ENCODE assay signal across 8 cellular contexts in genomic region chr9:34185778-34186551, GRCh38. TPM values are rescaled to one million over a fixed set of nuclear protein-coding genes. Genes with fewer than 3 reads are reported as not detected.
A peak's percentile ranks its signal among the peaks of the same experiment; 100 is the strongest.
DNase-seq lines count a peak whose midpoint lies in the region; TF ChIP-seq lines count a peak whose summit lies in the region.

No MANE protein-coding gene starts in this region.

- in situ Hi-C loops in G401 (cut with HindIII; ENCODE audit: low sequenced_read_pairs) = no loop called here

- peaks cover 0 to 6% (median 2%) of the 10 kb centered on the region in 3 donors for H3K27me3 Mint-ChIP-seq in immature natural killer cell (ENCODE audit: low read depth in 3 of 3)
- no peaks in the 10 kb centered on the region for H3K27me3 Mint-ChIP-seq in stimulated activated naive CD8-positive, alpha-beta T cell treated with anti-CD3 and anti-CD28 coated beads, Interleukin-15, Interleukin-2, amounts not matched to agents 100 ng/mL and 50 ng/mL, for 24 hours
- no peaks in the 10 kb centered on the region for H3K27me3 Mint-ChIP-seq in activated CD4-positive, alpha-beta T cell treated with anti-CD3 and anti-CD28 coated beads, Interleukin-2, amount 10 ng/mL, durations not matched to agents 7 days and 5 days

- H3K27ac Mint-ChIP-seq in immature natural killer cell = peak overlapping the region; percentile 46 to 72 (median 64)
- peak overlapping the region; percentile 63 for H3K27ac Mint-ChIP-seq in stimulated activated naive CD8-positive, alpha-beta T cell treated with anti-CD3 and anti-CD28 coated beads, Interleukin-15, Interleukin-2, amounts not matched to agents 100 ng/mL and 50 ng/mL, for 24 hours
- H3K27ac Mint-ChIP-seq in activated CD4-positive, alpha-beta T cell treated with anti-CD3 and anti-CD28 coated beads, Interleukin-2, amount 10 ng/mL, durations not matched to agents 7 days and 5 days = no peak overlapping the region

- no peaks in the 10 kb centered on the region for H3K9me3 Mint-ChIP-seq in immature natural killer cell
- H3K9me3 Mint-ChIP-seq in stimulated activated naive CD8-positive, alpha-beta T cell treated with anti-CD3 and anti-CD28 coated beads, Interleukin-15, Interleukin-2, amounts not matched to agents 100 ng/mL and 50 ng/mL, for 24 hours = no peaks in the 10 kb centered on the region
- H3K9me3 Mint-ChIP-seq in activated CD4-positive, alpha-beta T cell treated with anti-CD3 and anti-CD28 coated beads, Interleukin-2, amount 10 ng/mL, durations not matched to agents 7 days and 5 days = no peaks in the 10 kb centered on the region

- H3K4me1 ChIP-seq in ascending aorta = peaks cover 3 to 27% of the 10 kb centered on the region in 2 donors

- peaks cover 11% of the 10 kb centered on the region in 2 donors for H3K36me3 ChIP-seq in ascending aorta

- no peaks in the 10 kb centered on the region for H3K9me3 ChIP-seq in ascending aorta

- peak overlapping the region; percentile 34 to 58 (median 48) for H3K4me3 Mint-ChIP-seq in immature natural killer cell
- no peak overlapping the region for H3K4me3 Mint-ChIP-seq in stimulated activated naive CD8-positive, alpha-beta T cell treated with anti-CD3 and anti-CD28 coated beads, Interleukin-15, Interleukin-2, amounts not matched to agents 100 ng/mL and 50 ng/mL, for 24 hours
- H3K4me3 Mint-ChIP-seq in activated CD4-positive, alpha-beta T cell treated with anti-CD3 and anti-CD28 coated beads, Interleukin-2, amount 10 ng/mL, durations not matched to agents 7 days and 5 days = no peak overlapping the region

- no peak for TF ChIP-seq CTCF in ascending aorta (IDR thresholded peaks at IDR 0.05)

- H3K36me3 Mint-ChIP-seq in immature natural killer cell = no peaks in the 10 kb centered on the region
- peaks cover 17% of the 10 kb centered on the region for H3K36me3 Mint-ChIP-seq in stimulated activated naive CD8-positive, alpha-beta T cell treated with anti-CD3 and anti-CD28 coated beads, Interleukin-15, Interleukin-2, amounts not matched to agents 100 ng/mL and 50 ng/mL, for 24 hours (ENCODE audit: low read depth)
- peaks cover 11% of the 10 kb centered on the region for H3K36me3 Mint-ChIP-seq in activated CD4-positive, alpha-beta T cell treated with anti-CD3 and anti-CD28 coated beads, Interleukin-2, amount 10 ng/mL, durations not matched to agents 7 days and 5 days (ENCODE audit: low read depth)

- H3K4me1 Mint-ChIP-seq in immature natural killer cell = peaks cover 37 to 52% of the 10 kb centered on the region in 2 donors
- peaks cover 49% of the 10 kb centered on the region for H3K4me1 Mint-ChIP-seq in stimulated activated naive CD8-positive, alpha-beta T cell treated with anti-CD3 and anti-CD28 coated beads, Interleukin-15, Interleukin-2, amounts not matched to agents 100 ng/mL and 50 ng/mL, for 24 hours (ENCODE audit: low read depth)
- H3K4me1 Mint-ChIP-seq in activated CD4-positive, alpha-beta T cell treated with anti-CD3 and anti-CD28 coated beads, Interleukin-2, amount 10 ng/mL, durations not matched to agents 7 days and 5 days = peaks cover 23% of the 10 kb centered on the region

- H3K4me3 ChIP-seq in ascending aorta = no peak overlapping the region

- peak overlapping the region; percentile 61 to 64 for H3K27ac ChIP-seq in ascending aorta

- H3K27me3 ChIP-seq in ascending aorta = no peaks in the 10 kb centered on the region

- CTCF ChIA-PET in activated CD4-positive, alpha-beta T cell treated with anti-CD3 and anti-CD28 coated beads, Interleukin-2, amount 10 ng/mL, durations not matched to agents 7 days and 5 days (lab: Charles Lee) = no interaction called here

- intact Hi-C loops in ascending aorta (cut with DNase I) = no loop called here

- DNase-seq in G401 (ENCODE audit: low spot score) (peak; percentile 17), HCEC 1CT (peak; percentile 94), NCI-H2081 treated with DMSO at 0.1 percent for 48 hours (lab: John Stamatoyannopoulos, UW) (peak; percentile 48), ascending aorta (ENCODE audit: low spot score in 2 of 2) (peak in 1 of 2 donors; percentile 79), immature natural killer cell (peak; percentile 45 to 48 (median 47)), KG1 (lab: John Stamatoyannopoulos, UW) (no peak)
- DNase-seq in activated CD4-positive, alpha-beta T cell treated with anti-CD3 and anti-CD28 coated beads, Interleukin-2, amount 10 ng/mL, durations not matched to agents 7 days and 5 days = no peak

- POLR2A ChIA-PET in activated CD4-positive, alpha-beta T cell treated with anti-CD3 and anti-CD28 coated beads, Interleukin-2, amount 10 ng/mL, durations not matched to agents 7 days and 5 days (lab: Charles Lee) = no interaction called here

RNA-seq across cellular contexts. Expression of gene UBAP1, which starts 7.1 kb away (rescaled TPM):
- total RNA-seq in G401 (2014; rRNA removed; shearing (Covaris generic)) = 55.1 and 58.0 TPM in 2 replicates
- total RNA-seq in ascending aorta = 26.0 TPM
- 10 to 100 TPM; 37.8 to 44.7 (median 43.5) TPM for polyA plus RNA-seq in immature natural killer cell
- 10 to 100 TPM; 31.6 to 38.8 TPM for total RNA-seq in activated CD4-positive, alpha-beta T cell treated with anti-CD3 and anti-CD28 coated beads, Interleukin-2, amount 10 ng/mL, durations not matched to agents 7 days and 5 days

RNA-seq across cellular contexts. Expression of gene DCAF12, which starts 59.5 kb away (rescaled TPM):
- total RNA-seq in G401 (2014; rRNA removed; shearing (Covaris generic)) = 35.1 and 50.6 TPM in 2 replicates
- 27.5 TPM for total RNA-seq in ascending aorta
- polyA plus RNA-seq in immature natural killer cell = 10 to 100 TPM; 11.3 to 25.0 (median 21.9) TPM
- total RNA-seq in activated CD4-positive, alpha-beta T cell treated with anti-CD3 and anti-CD28 coated beads, Interleukin-2, amount 10 ng/mL, durations not matched to agents 7 days and 5 days = 10 to 100 TPM; 41.7 to 45.4 TPM

Comparison
In these comparisons a context has a peak if more than half of its experiments do, and no peak if none do; other contexts are left out.
1. DNase-seq: peak in G401 (single experiment), HCEC 1CT (single experiment), NCI-H2081 treated with DMSO at 0.1 percent for 48 hours (single experiment) and immature natural killer cell (3 of 3); none in KG1 (single experiment) and activated CD4-positive, alpha-beta T cell treated with anti-CD3 and anti-CD28 coated beads, Interleukin-2, amount 10 ng/mL, durations not matched to agents 7 days and 5 days (single experiment).
2. H3K4me3 Mint-ChIP-seq: peak in immature natural killer cell (5 of 5); none in stimulated activated naive CD8-positive, alpha-beta T cell treated with anti-CD3 and anti-CD28 coated beads, Interleukin-15, Interleukin-2, amounts not matched to agents 100 ng/mL and 50 ng/mL, for 24 hours (single experiment) and activated CD4-positive, alpha-beta T cell treated with anti-CD3 and anti-CD28 coated beads, Interleukin-2, amount 10 ng/mL, durations not matched to agents 7 days and 5 days (single experiment).